Comparison of ENCODE assay signal across 9 cellular contexts in genomic region chr6:106525111-106525884, GRCh38.
DNase-seq lines count a peak whose midpoint lies in the region; ATAC-seq and TF ChIP-seq lines count a peak whose summit lies in the region.
"Had no signal": no experiment of that assay in that cellular context is flagged by ENCODE, and none has a peak within 500 bp of the region (broad histone marks: within the 10 kb centered on the region; RNA-seq: fewer than 3 reads in every experiment).

No MANE protein-coding gene starts in this region.

- intact Hi-C loops in activated T-helper 1 cell treated with anti-CD3 and anti-CD28 coated beads, Interleukin-12 subunit alpha, Interleukin-12 subunit beta, Interleukin-2, Interleukin-4 antibody, amounts not matched to agents 30 ng/mL and 10 ng/mL and 1 ng/mL, durations not matched to agents 14 hours and 24 hours and 36 hours (cut with micrococcal nuclease), result loop anchor here (1.0 to 10.0 kb wide), 7 partner anchors 9 to 1740 kb away; partner anchors contain the start of genes BEND3 and PDSS2

- H3K27me3 Mint-ChIP-seq in activated T-cell treated with anti-CD3 and anti-CD28 coated beads, Interleukin-2, amount 50 U/mL, for 72 hours (ENCODE audit: low read depth), result no peaks in the 10 kb centered on the region
- H3K27me3 Mint-ChIP-seq in activated T-helper 1 cell treated with anti-CD3 and anti-CD28 coated beads, Interleukin-12 subunit alpha, Interleukin-12 subunit beta, Interleukin-2, Interleukin-4 antibody, amounts not matched to agents 30 ng/mL and 10 ng/mL and 1 ng/mL, durations not matched to agents 14 hours and 24 hours and 36 hours (ENCODE audit: insufficient read depth), result no peaks in the 10 kb centered on the region

- peak overlapping the region; percentile 8 for H3K4me3 ChIP-seq in osteoblast (ENCODE audit: insufficient read depth, low read length)

- no peaks in the 10 kb centered on the region for H4K20me1 ChIP-seq in osteoblast (ENCODE audit: insufficient read depth, low read length)

- H3K4me1 Mint-ChIP-seq in activated T-cell treated with anti-CD3 and anti-CD28 coated beads, Interleukin-2, amount 50 U/mL, for 72 hours (ENCODE audit: low read depth), result peaks cover 95% of the 10 kb centered on the region
- peaks cover 71% of the 10 kb centered on the region for H3K4me1 Mint-ChIP-seq in activated T-helper 1 cell treated with anti-CD3 and anti-CD28 coated beads, Interleukin-12 subunit alpha, Interleukin-12 subunit beta, Interleukin-2, Interleukin-4 antibody, amounts not matched to agents 30 ng/mL and 10 ng/mL and 1 ng/mL, durations not matched to agents 14 hours and 24 hours and 36 hours (ENCODE audit: low read depth)

- H2AFZ ChIP-seq in osteoblast (ENCODE audit: low read length), result peak overlapping the region; percentile 30

- no peak for DNase-seq in activated T-cell treated with anti-CD3 and anti-CD28 coated beads, Interleukin-2, amount 50 U/mL, for 72 hours
- DNase-seq in activated T-cell treated with anti-CD3 and anti-CD28 coated beads, Interleukin-2, amount 50 U/mL, for 48 hours, result no peak
- no peak for DNase-seq in activated T-helper 1 cell treated with anti-CD3 and anti-CD28 coated beads, Interleukin-12 subunit alpha, Interleukin-12 subunit beta, Interleukin-2, Interleukin-4 antibody, amounts not matched to agents 30 ng/mL and 10 ng/mL and 1 ng/mL, durations not matched to agents 14 hours and 24 hours and 36 hours (ENCODE audit: low spot score)
- DNase-seq in osteoblast (ENCODE audit: insufficient read length, low spot score, missing footprints) (no peak), NCI-H2227 (lab: John Stamatoyannopoulos, UW; ENCODE audit: unreplicated experiment) (no peak), NCI-H146 (lab: John Stamatoyannopoulos, UW) (no peak), NCI-H1105 treated with DMSO at 0.1 percent for 48 hours (lab: John Stamatoyannopoulos, UW) (no peak)

- H3K36me3 ChIP-seq in osteoblast (ENCODE audit: insufficient read depth, low read length), result no peaks in the 10 kb centered on the region

- no peaks in the 10 kb centered on the region for H3K9me3 ChIP-seq in osteoblast (ENCODE audit: low read depth, low read length)

- no peak for TF ChIP-seq CTCF in osteoblast (IDR thresholded peaks at IDR 0.05; ENCODE audit: extremely low read depth, low read depth, low read length)

- peaks cover 24% of the 10 kb centered on the region for H3K4me1 ChIP-seq in osteoblast (ENCODE audit: insufficient read depth, low read length)

- peak overlapping the region; percentile 82 to 94 for H3K4me3 Mint-ChIP-seq in activated T-cell treated with anti-CD3 and anti-CD28 coated beads, Interleukin-2, amount 50 U/mL, for 72 hours
- peak overlapping the region; percentile 82 for H3K4me3 Mint-ChIP-seq in activated T-helper 1 cell treated with anti-CD3 and anti-CD28 coated beads, Interleukin-12 subunit alpha, Interleukin-12 subunit beta, Interleukin-2, Interleukin-4 antibody, amounts not matched to agents 30 ng/mL and 10 ng/mL and 1 ng/mL, durations not matched to agents 14 hours and 24 hours and 36 hours

- peak overlapping the region; percentile 25 for H3K4me2 ChIP-seq in osteoblast (ENCODE audit: insufficient read depth, low read length)

- H3K27ac ChIP-seq in osteoblast (ENCODE audit: low read depth, low read length), result no peak overlapping the region
- H3K27ac ChIP-seq: C4-2B had no signal

- H3K36me3 Mint-ChIP-seq in activated T-cell treated with anti-CD3 and anti-CD28 coated beads, Interleukin-2, amount 50 U/mL, for 72 hours (ENCODE audit: insufficient read depth in 2 of 2), result peaks cover 8 to 17% of the 10 kb centered on the region in 2 donors
- peaks cover 32% of the 10 kb centered on the region for H3K36me3 Mint-ChIP-seq in activated T-helper 1 cell treated with anti-CD3 and anti-CD28 coated beads, Interleukin-12 subunit alpha, Interleukin-12 subunit beta, Interleukin-2, Interleukin-4 antibody, amounts not matched to agents 30 ng/mL and 10 ng/mL and 1 ng/mL, durations not matched to agents 14 hours and 24 hours and 36 hours (ENCODE audit: low read depth)

- peak overlapping the region; percentile 99 for H3K27ac Mint-ChIP-seq in activated T-cell treated with anti-CD3 and anti-CD28 coated beads, Interleukin-2, amount 50 U/mL, for 72 hours
- peak overlapping the region; percentile 82 for H3K27ac Mint-ChIP-seq in activated T-helper 1 cell treated with anti-CD3 and anti-CD28 coated beads, Interleukin-12 subunit alpha, Interleukin-12 subunit beta, Interleukin-2, Interleukin-4 antibody, amounts not matched to agents 30 ng/mL and 10 ng/mL and 1 ng/mL, durations not matched to agents 14 hours and 24 hours and 36 hours

- ATAC-seq in activated T-cell treated with anti-CD3 and anti-CD28 coated beads, Interleukin-2, amount 50 U/mL, for 72 hours (replicated peaks in 1 of 2), result peak; percentile 16 to 20
- peak; percentile 46 for ATAC-seq in HG03103 (IDR thresholded peaks at IDR 0.05; ENCODE audit: low read depth, unreplicated experiment)

- H3K27me3 ChIP-seq in osteoblast (ENCODE audit: insufficient read depth, low read length), result no peaks in the 10 kb centered on the region

- no peaks in the 10 kb centered on the region for H3K9me3 Mint-ChIP-seq in activated T-cell treated with anti-CD3 and anti-CD28 coated beads, Interleukin-2, amount 50 U/mL, for 72 hours
- no peaks in the 10 kb centered on the region for H3K9me3 Mint-ChIP-seq in activated T-helper 1 cell treated with anti-CD3 and anti-CD28 coated beads, Interleukin-12 subunit alpha, Interleukin-12 subunit beta, Interleukin-2, Interleukin-4 antibody, amounts not matched to agents 30 ng/mL and 10 ng/mL and 1 ng/mL, durations not matched to agents 14 hours and 24 hours and 36 hours

- H3K79me2 ChIP-seq in osteoblast (ENCODE audit: insufficient read depth, low read length), result no peaks in the 10 kb centered on the region
